Comparison of ENCODE assay signal across 9 cellular contexts in genomic region chr3:113514265-113514769, GRCh38. TPM values are rescaled to one million over a fixed set of nuclear protein-coding genes. Genes with fewer than 3 reads are reported as not detected.
DNase-seq lines count a peak whose midpoint lies in the region; ATAC-seq, FAIRE-seq and TF ChIP-seq lines count a peak whose summit lies in the region.
"Had no signal": no experiment of that assay in that cellular context is flagged by ENCODE, and none has a peak within 500 bp of the region (broad histone marks: within the 10 kb centered on the region; RNA-seq: fewer than 3 reads in every experiment).

No MANE protein-coding gene starts in this region.

- POLR2A ChIA-PET in HEK293 (lab: Yijun Ruan, JAX) = interaction anchor here (0.6 to 1.4 kb wide), 12 partner anchors 9 to 231 kb away, joined by 3 to 11 read pairs (median 3); partner anchors contain the start of gene USF3
- POLR2A ChIA-PET in WTC11 (lab: Charles Lee) = interaction anchor here (0.5 to 1.4 kb wide), 2 partner anchors 15 to 33 kb away, joined by 3 to 4 read pairs; no protein-coding TSS in a partner anchor

- CTCF ChIA-PET in HEK293 (lab: Yijun Ruan, JAX) (interaction anchor here (0.7 to 1.2 kb wide), 2 partner anchors 21 to 222 kb away, joined by 3 to 4 read pairs; no protein-coding TSS in a partner anchor), WTC11 (lab: Charles Lee) (interaction anchor here (0.9 to 3.3 kb wide), 6 partner anchors 19 to 231 kb away, joined by 3 to 17 read pairs (median 4); partner anchors contain the start of gene CFAP44)

- 0 out of 2 replicates have a peak, but pooled peaks cover 4% of the 10 kb centered on the region for H3K4me1 Mint-ChIP-seq in WTC11
- peaks cover 12% of the 10 kb centered on the region for H3K4me1 Mint-ChIP-seq in activated naive CD8-positive, alpha-beta T cell treated with anti-CD3 and anti-CD28 coated beads, Interleukin-2, amount 50 U/mL, for 24 hours

- H3K27ac Mint-ChIP-seq in WTC11 = no peak overlapping the region
- H3K27ac Mint-ChIP-seq in activated naive CD8-positive, alpha-beta T cell treated with anti-CD3 and anti-CD28 coated beads, Interleukin-2, amount 50 U/mL, for 24 hours = no peak overlapping the region
- H3K27ac Mint-ChIP-seq: dendritic cell treated with granulocyte-macrophage colony-stimulating factor and Interleukin-4, amounts not matched to agents 40 ng/mL and 50 ng/mL, for 4 days had no signal

- H3K4me3 ChIP-seq in AG10803 (ENCODE audit: low read length) (peak overlapping the region; percentile 95), HEK293 (ENCODE audit: low read depth, low read length) (peak overlapping the region; percentile 96)

- H3K36me3 Mint-ChIP-seq in WTC11 = 0 out of 2 replicates have a peak, but pooled peaks cover 3% of the 10 kb centered on the region
- peaks cover 7% of the 10 kb centered on the region for H3K36me3 Mint-ChIP-seq in activated naive CD8-positive, alpha-beta T cell treated with anti-CD3 and anti-CD28 coated beads, Interleukin-2, amount 50 U/mL, for 24 hours (ENCODE audit: low read depth)

- H3K27ac ChIP-seq in HEK293 (ENCODE audit: extremely low read depth, low read depth, low read length) = peak overlapping the region; percentile 68

- TF ChIP-seq CTCF in AG10803 (conservative IDR thresholded peaks at IDR 0.05; ENCODE audit: low read length) (no peak), HEK293 (tag by site-specific recombination; IDR thresholded peaks at IDR 0.05) (no peak), WTC11 (IDR thresholded peaks at IDR 0.05) (no peak)

- intact Hi-C loops in left colon (cut with DNase I, micrococcal nuclease) = no loop called here

- H3K4me3 Mint-ChIP-seq in WTC11 = no peak overlapping the region
- H3K4me3 Mint-ChIP-seq in activated naive CD8-positive, alpha-beta T cell treated with anti-CD3 and anti-CD28 coated beads, Interleukin-2, amount 50 U/mL, for 24 hours = no peak overlapping the region
- H3K4me3 Mint-ChIP-seq: dendritic cell treated with granulocyte-macrophage colony-stimulating factor and Interleukin-4, amounts not matched to agents 40 ng/mL and 50 ng/mL, for 4 days had no signal

- no peaks in the 10 kb centered on the region for H3K9me3 ChIP-seq in HEK293 (ENCODE audit: control insufficient read depth, insufficient read depth, low read depth, low read length)

- H3K27me3 Mint-ChIP-seq in WTC11 (ENCODE audit: low read depth) = peaks cover 24% of the 10 kb centered on the region
- H3K27me3 Mint-ChIP-seq in activated naive CD8-positive, alpha-beta T cell treated with anti-CD3 and anti-CD28 coated beads, Interleukin-2, amount 50 U/mL, for 24 hours = peaks cover 7% of the 10 kb centered on the region

- no peak for DNase-seq in AG10803 (ENCODE audit: low read depth)
- no peak for DNase-seq in WTC11 (ENCODE audit: low spot score)
- no peak for DNase-seq in left colon
- no peak for DNase-seq in urothelium cell line (ENCODE audit: low spot score)
- no peak for DNase-seq in activated naive CD8-positive, alpha-beta T cell treated with anti-CD3 and anti-CD28 coated beads, Interleukin-2, amount 50 U/mL, for 24 hours
- no peak for DNase-seq in NCI-H2081 treated with DMSO at 0.1 percent for 48 hours (lab: John Stamatoyannopoulos, UW)
- no peak for DNase-seq in iPS-NIHi7 (ENCODE audit: extremely low spot score)

- ATAC-seq in WTC11 = peak; percentile 8
- peak; percentile 10 for ATAC-seq in left colon
- no peak for ATAC-seq in activated naive CD8-positive, alpha-beta T cell treated with anti-CD3 and anti-CD28 coated beads, Interleukin-2, amount 50 U/mL, for 24 hours

- no peaks in the 10 kb centered on the region for H3K36me3 ChIP-seq in HEK293 (ENCODE audit: control insufficient read depth in 2 of 2, insufficient read depth in 1 of 2, low read length in 2 of 2)

- 0 out of 2 replicates have a peak, but pooled peaks cover 2% of the 10 kb centered on the region for H3K4me1 ChIP-seq in HEK293 (ENCODE audit: control insufficient read depth, insufficient read depth, low read length)

- peak; percentile 30 for FAIRE-seq in urothelium cell line (lab: Jason Lieb, UNC)

- peaks cover 12% of the 10 kb centered on the region for H3K9me3 Mint-ChIP-seq in WTC11
- no peaks in the 10 kb centered on the region for H3K9me3 Mint-ChIP-seq in activated naive CD8-positive, alpha-beta T cell treated with anti-CD3 and anti-CD28 coated beads, Interleukin-2, amount 50 U/mL, for 24 hours
- H3K9me3 Mint-ChIP-seq: dendritic cell treated with granulocyte-macrophage colony-stimulating factor and Interleukin-4, amounts not matched to agents 40 ng/mL and 50 ng/mL, for 4 days had no signal

TF ChIP-seq in HEK293, 187 proteins besides CTCF, POLR2A, EP300 and RAD21 (continues in another document):
- TF ChIP-seq ZNF335 (tag by site-specific recombination; conservative IDR thresholded peaks at IDR 0.05) (no peak), HOXD13 (CRISPR knock-in tag; IDR thresholded peaks at IDR 0.05; ENCODE audit: borderline replicate concordance) (no peak), PRDM10 (tag by site-specific recombination; IDR thresholded peaks at IDR 0.05) (peak; percentile 90), PRDM1 (tag by site-specific recombination; IDR thresholded peaks at IDR 0.05) (0 out of 2 replicates have a peak, but pooled peaks have one; percentile 8)

TF ChIP-seq in WTC11, 78 proteins besides CTCF, POLR2A, EP300 and RAD21 (continues in another document):
- TF ChIP-seq ZNF423 (CRISPR knock-in tag; IDR thresholded peaks at IDR 0.05) (no peak), ZNF121 (CRISPR knock-in tag; IDR thresholded peaks at IDR 0.05) (no peak), TP53 (CRISPR knock-in tag; IDR thresholded peaks at IDR 0.05) (no peak), TCF7 (CRISPR knock-in tag; IDR thresholded peaks at IDR 0.05; ENCODE audit: low read depth) (no peak), E2F5 (CRISPR knock-in tag; IDR thresholded peaks at IDR 0.05) (no peak), NR3C1 (CRISPR knock-in tag; conservative IDR thresholded peaks at IDR 0.05; ENCODE audit: low read depth) (no peak), ATF2 (CRISPR knock-in tag; IDR thresholded peaks at IDR 0.05; ENCODE audit: borderline replicate concordance, low read depth) (no peak), MXD4 (CRISPR knock-in tag; IDR thresholded peaks at IDR 0.05; ENCODE audit: borderline replicate concordance) (no peak), PREB (CRISPR knock-in tag; IDR thresholded peaks at IDR 0.05; ENCODE audit: borderline replicate concordance) (no peak), EMX1 (CRISPR knock-in tag; IDR thresholded peaks at IDR 0.05) (no peak), OVOL2 (CRISPR knock-in tag; IDR thresholded peaks at IDR 0.05; ENCODE audit: borderline replicate concordance) (no peak), ZNF138 (CRISPR knock-in tag; conservative IDR thresholded peaks at IDR 0.05) (no peak), AR (CRISPR knock-in tag; IDR thresholded peaks at IDR 0.05) (no peak), FOXJ3 (CRISPR knock-in tag; IDR thresholded peaks at IDR 0.05; ENCODE audit: borderline replicate concordance) (no peak)

RNA-seq across cellular contexts. Expression of gene SPICE1, which starts 0.6 kb away (rescaled TPM):
- total RNA-seq in WTC11 (2021) = 16.8 to 19.7 TPM (median 17.7 TPM) in 3 replicates
- 10 to 100 TPM; 16.8 to 18.6 TPM for total RNA-seq in left colon

RNA-seq across cellular contexts. Expression of gene SIDT1, which starts 18.0 kb away (rescaled TPM):
- total RNA-seq in WTC11 (2021) (0.21 to 0.23 TPM (median 0.22 TPM) in 3 replicates), left colon (10 to 100 TPM; 50.8 to 65.7 TPM)

Comparison
In these comparisons a context has a peak if more than half of its experiments do, and no peak if none do; other contexts are left out.
1. RNA of gene SIDT1, which starts 18.0 kb away (total RNA-seq): 50.8 to 65.7 TPM in left colon; 0.21 to 0.23 TPM in WTC11; every median in the first group is over 10 times any median in the second.